Comparison of ENCODE assay signal across 13 cellular contexts in the genomic region with DNA sequence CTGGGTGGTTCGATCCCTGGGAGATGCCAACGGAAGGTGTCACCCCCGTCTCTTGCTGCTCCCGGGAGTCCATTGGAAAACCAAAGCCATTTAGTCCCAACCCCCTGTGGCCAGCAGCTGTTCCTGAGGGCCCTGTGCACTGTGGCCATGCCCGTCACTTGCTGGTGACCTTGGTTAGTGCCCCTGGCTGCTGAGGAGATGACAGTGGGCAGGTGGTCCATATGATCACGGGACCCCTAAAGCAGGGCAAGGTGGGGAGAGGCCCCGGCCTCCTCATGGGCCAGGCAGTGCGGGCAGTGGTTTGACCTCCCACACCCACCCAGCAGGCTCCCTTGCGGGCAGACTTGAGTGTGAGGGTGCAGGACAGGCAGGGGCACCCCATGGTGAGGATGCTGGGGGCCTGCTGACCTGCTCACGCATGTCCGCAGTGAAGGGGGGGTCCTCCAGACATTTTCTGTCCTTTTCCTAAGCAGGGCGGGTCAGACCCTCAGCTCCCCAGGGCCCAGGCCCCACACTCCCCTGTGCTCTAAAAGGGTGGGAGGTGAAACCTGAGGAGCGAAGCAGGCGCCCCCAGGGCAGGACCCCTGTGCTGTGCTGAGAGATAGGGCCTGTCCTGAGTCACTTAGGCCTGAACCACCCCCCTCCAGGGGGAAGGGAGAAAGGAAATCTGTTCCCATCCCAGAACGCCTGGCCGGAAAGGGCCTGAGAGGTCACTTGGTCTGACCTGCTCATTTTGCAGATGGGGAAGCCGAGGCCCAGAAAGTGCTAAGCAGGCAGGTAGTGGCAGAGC. TPM values are rescaled to one million over a fixed set of nuclear protein-coding genes. Genes with fewer than 3 reads are reported as not detected.
A peak's percentile ranks its signal among the peaks of the same experiment; 100 is the strongest.
DNase-seq lines count a peak whose midpoint lies in the region.
"Had no signal": no experiment of that assay in that cellular context is flagged by ENCODE, and none has a peak within 500 bp of the region (broad histone marks: within the 10 kb centered on the region; RNA-seq: fewer than 3 reads in every experiment).

No MANE protein-coding gene starts in this region.

- H3K4me1 ChIP-seq in HUES48 (ENCODE audit: control insufficient read depth, insufficient read depth, low read length): peaks cover 53% of the 10 kb centered on the region
- peaks cover 61% of the 10 kb centered on the region for H3K4me1 ChIP-seq in muscle layer of colon (ENCODE audit: insufficient read depth, low read length)

- H3K4me3 ChIP-seq in HUES48 (ENCODE audit: low read depth, low read length) (no peak overlapping the region), muscle layer of colon (ENCODE audit: low read depth in 1 of 2, low read length in 2 of 2) (peak overlapping the region in 1 of 2 donors; percentile 32)
- H3K4me3 ChIP-seq: MG63 had no signal

- DNase-seq in caudate nucleus (lab: John Stamatoyannopoulos, UW): no peak
- DNase-seq in NCI-H146 treated with DMSO at 0.1 percent for 48 hours (lab: John Stamatoyannopoulos, UW; ENCODE audit: unreplicated experiment): no peak
- no peak for DNase-seq in OCI-M2 (lab: John Stamatoyannopoulos, UW; ENCODE audit: unreplicated experiment)
- DNase-seq in NCI-H1092 treated with DMSO at 0.1 percent for 48 hours (lab: John Stamatoyannopoulos, UW): no peak
- no peak for DNase-seq in NCI-H187 (lab: John Stamatoyannopoulos, UW)
- DNase-seq: activated T-cell treated with anti-CD3 and anti-CD28 coated beads, Interleukin-2, amount 50 U/mL, for 48 hours; erythroblast; MG63; SHP77; stimulated activated CD4-positive, alpha-beta T cell treated with anti-CD3 and anti-CD28 coated beads, Interleukin-15, amount 100 ng/mL, for 24 hours had no signal

- no peak overlapping the region for H3K9ac ChIP-seq in HUES48 (ENCODE audit: low read depth, low read length)
- peak overlapping the region; percentile 24 for H3K9ac ChIP-seq in muscle layer of colon (ENCODE audit: low read length)

- H3K27me3 ChIP-seq in HUES48 (ENCODE audit: control insufficient read depth, insufficient read depth, low read length) (no peaks in the 10 kb centered on the region), muscle layer of colon (ENCODE audit: control insufficient read depth in 1 of 2, insufficient read depth in 2 of 2, low read length in 2 of 2) (no peaks in the 10 kb centered on the region)
- H3K27me3 ChIP-seq: MG63 had no signal

- H3K27ac ChIP-seq in HUES48 (ENCODE audit: low read depth, low read length) (peak overlapping the region; percentile 92), caudate nucleus (ENCODE audit: low read depth, low read length) (peak overlapping the region; percentile 86), muscle layer of colon (ENCODE audit: low read depth, low read length) (peak overlapping the region; percentile 65), temporal lobe (ENCODE audit: low read depth, low read length) (peak overlapping the region; percentile 95)

- H3K9me3 ChIP-seq in HUES48 (ENCODE audit: control insufficient read depth, insufficient read depth, low read length) (no peaks in the 10 kb centered on the region), muscle layer of colon (ENCODE audit: low read length) (no peaks in the 10 kb centered on the region)
- H3K9me3 ChIP-seq: MG63 had no signal

- peaks cover 45% of the 10 kb centered on the region for H3K36me3 ChIP-seq in HUES48 (ENCODE audit: control insufficient read depth, insufficient read depth, low read length)
- peaks cover 13% of the 10 kb centered on the region for H3K36me3 ChIP-seq in muscle layer of colon (ENCODE audit: insufficient read depth, low read length)
- H3K36me3 ChIP-seq: MG63 had no signal

RNA-seq across cellular contexts. Expression of a gene that starts 6.8 kb away (rescaled TPM):
- total RNA-seq in temporal lobe: 116 TPM

RNA-seq across cellular contexts. Expression of a gene that starts 53.5 kb away (rescaled TPM):
- not detected for total RNA-seq in temporal lobe
